1 cellular context compared by ENCODE assay signal in genomic region chr6:40543776-40544175, GRCh38.
TF ChIP-seq lines count a peak whose summit lies in the region.

No MANE protein-coding gene starts in this region.

TF ChIP-seq in GM23338, 12 proteins besides CTCF, POLR2A, EP300 and RAD21 (continued from another document):
- TF ChIP-seq REST (IDR thresholded peaks at IDR 0.05; ENCODE audit: unreplicated experiment): no peak
- no peak for TF ChIP-seq POLR2AphosphoS5 (IDR thresholded peaks at IDR 0.05; ENCODE audit: low read depth)
